8 cellular contexts compared by ENCODE assay signal in genomic region chr12:59113831-59114273, GRCh38.
DNase-seq lines count a peak whose midpoint lies in the region; ATAC-seq and TF ChIP-seq lines count a peak whose summit lies in the region.

No MANE protein-coding gene starts in this region.

- ATAC-seq in GM21381 (IDR thresholded peaks at IDR 0.05; ENCODE audit: unreplicated experiment) (peak; percentile 88), HG03565 (IDR thresholded peaks at IDR 0.05; ENCODE audit: unreplicated experiment) (peak; percentile 80)

- H3K4me3 Mint-ChIP-seq in progenitor cell of endocrine pancreas (ENCODE audit: low read depth) = no peak overlapping the region

- no peak overlapping the region for H3K27ac Mint-ChIP-seq in progenitor cell of endocrine pancreas

- H3K27me3 Mint-ChIP-seq in progenitor cell of endocrine pancreas = no peaks in the 10 kb centered on the region

- no peaks in the 10 kb centered on the region for H3K36me3 Mint-ChIP-seq in progenitor cell of endocrine pancreas (ENCODE audit: insufficient read depth)

- H3K9me3 Mint-ChIP-seq in progenitor cell of endocrine pancreas (ENCODE audit: low read depth) = peaks cover 8% of the 10 kb centered on the region

- DNase-seq in EH (ENCODE audit: low read depth) (peak; percentile 80), NCI-H524 (lab: John Stamatoyannopoulos, UW) (peak; percentile 45 to 69), activated T-cell treated with anti-CD3 and anti-CD28 coated beads for 48 hours (ENCODE audit: low read depth) (peak; percentile 29), glomerular visceral epithelial cell (ENCODE audit: extremely low spot score) (peak; percentile 78), progenitor cell of endocrine pancreas (ENCODE audit: low spot score, unreplicated experiment) (peak; percentile 73), NCI-H2227 treated with DMSO at 0.1 percent for 48 hours (lab: John Stamatoyannopoulos, UW) (no peak)

- TF ChIP-seq CTCF in progenitor cell of endocrine pancreas (IDR thresholded peaks at IDR 0.05; ENCODE audit: unreplicated experiment) = peak; percentile 91

- peaks cover 9% of the 10 kb centered on the region for H3K4me1 Mint-ChIP-seq in progenitor cell of endocrine pancreas (ENCODE audit: low read depth)
